Comparison of ENCODE assay signal across 8 cellular contexts in genomic region chr20:50071039-50071888, GRCh38. TPM values are rescaled to one million over a fixed set of nuclear protein-coding genes. Genes with fewer than 3 reads are reported as not detected.
A peak's percentile ranks its signal among the peaks of the same experiment; 100 is the strongest.
DNase-seq lines count a peak whose midpoint lies in the region; ATAC-seq and TF ChIP-seq lines count a peak whose summit lies in the region.

No MANE protein-coding gene starts in this region.

- no peaks in the 10 kb centered on the region for H3K9me3 Mint-ChIP-seq in CD4-positive, alpha-beta memory T cell
- H3K9me3 Mint-ChIP-seq in naive B cell: no peaks in the 10 kb centered on the region

- H3K27me3 ChIP-seq in CD4-positive, alpha-beta memory T cell (ENCODE audit: insufficient read depth, low read length): no peaks in the 10 kb centered on the region
- H3K27me3 ChIP-seq in esophagus squamous epithelium: no peaks in the 10 kb centered on the region

- peaks cover 3 to 7% (median 5%) of the 10 kb centered on the region in 4 donors for H3K4me1 Mint-ChIP-seq in CD4-positive, alpha-beta memory T cell
- peaks cover 4 to 10% (median 9%) of the 10 kb centered on the region in 3 donors for H3K4me1 Mint-ChIP-seq in naive B cell

- ATAC-seq in GM21515 (IDR thresholded peaks at IDR 0.05; ENCODE audit: unreplicated experiment) (peak; percentile 89), naive B cell (ENCODE audit: low read depth in 2 of 2) (peak; percentile 99)

- CTCF ChIA-PET in CD4-positive, alpha-beta memory T cell (lab: Charles Lee; ENCODE audit: partially characterized antibody): interaction anchor here (0.6 to 10.7 kb wide), 51 partner anchors 9 to 938 kb away, joined by 3 to 265 read pairs (median 4); partner anchors contain the start of genes RNF114, SNAI1 and UBE2V1

- TF ChIP-seq CTCF in esophagus squamous epithelium (IDR thresholded peaks at IDR 0.05): peak; percentile 98 to 100 (median 100)

- peaks cover 6% of the 10 kb centered on the region for H3K4me1 ChIP-seq in CD4-positive, alpha-beta memory T cell (ENCODE audit: insufficient read depth, low read length)
- peaks cover 3 to 23% (median 9%) of the 10 kb centered on the region in 3 donors for H3K4me1 ChIP-seq in esophagus squamous epithelium

- H3K4me3 ChIP-seq in CD4-positive, alpha-beta memory T cell (ENCODE audit: low read length in 2 of 2): peak overlapping the region; percentile 0 to 34
- H3K4me3 ChIP-seq in Jurkat, Clone E6-1 (ENCODE audit: low read length): peak overlapping the region; percentile 38
- H3K4me3 ChIP-seq in esophagus squamous epithelium: peak overlapping the region in 3 of 4 donors; percentile 33 to 57 (median 36)

- H3K27ac Mint-ChIP-seq in CD4-positive, alpha-beta memory T cell: peak overlapping the region in 3 of 7 donors; percentile 40 to 84 (median 81)
- peak overlapping the region in 4 of 6 donors; percentile 54 to 96 (median 74) for H3K27ac Mint-ChIP-seq in naive B cell

- no peaks in the 10 kb centered on the region for H3K36me3 Mint-ChIP-seq in CD4-positive, alpha-beta memory T cell
- H3K36me3 Mint-ChIP-seq in naive B cell: no peaks in the 10 kb centered on the region

- peak; percentile 79 to 90 (median 83) for DNase-seq in CD4-positive, alpha-beta memory T cell
- DNase-seq in Jurkat, Clone E6-1 (ENCODE audit: low read depth, low spot score): peak; percentile 53
- DNase-seq in OCI-M1 (lab: John Stamatoyannopoulos, UW): peak; percentile 95
- peak; percentile 94 for DNase-seq in activated T-cell treated with anti-CD3 and anti-CD28 coated beads for 48 hours (ENCODE audit: low read depth)
- peak; percentile 26 for DNase-seq in esophagus squamous epithelium (lab: John Stamatoyannopoulos, UW)
- DNase-seq in naive B cell: peak; percentile 90
- DNase-seq in stimulated activated CD8-positive, alpha-beta memory T cell treated with anti-CD3 and anti-CD28 coated beads, Interleukin-7, amount 100 ng/mL, for 48 hours (ENCODE audit: extremely low read depth in 1 of 2, low read depth in 1 of 2): peak; percentile 77 to 79

- H3K36me3 ChIP-seq in CD4-positive, alpha-beta memory T cell (ENCODE audit: insufficient read depth, low read length): no peaks in the 10 kb centered on the region
- no peaks in the 10 kb centered on the region for H3K36me3 ChIP-seq in esophagus squamous epithelium

- intact Hi-C loops in CD4-positive, alpha-beta memory T cell (cut with micrococcal nuclease): loop anchor here (1.0 to 5.0 kb wide), 2 partner anchors 92 to 96 kb away; no protein-coding TSS in a partner anchor
- intact Hi-C loops in esophagus squamous epithelium (cut with DNase I): loop anchor here (2.0 kb wide), 1 partner anchor 92 kb away; no protein-coding TSS in a partner anchor

- H3K4me3 Mint-ChIP-seq in CD4-positive, alpha-beta memory T cell: peak overlapping the region; percentile 71 to 79 (median 74)
- peak overlapping the region in 7 of 8 donors; percentile 59 to 83 (median 62) for H3K4me3 Mint-ChIP-seq in naive B cell

- POLR2A ChIA-PET in CD4-positive, alpha-beta memory T cell (lab: Charles Lee; ENCODE audit: partially characterized antibody): interaction anchor here (0.7 to 1.2 kb wide), 7 partner anchors 13 to 92 kb away, joined by 3 to 8 read pairs (median 3); no protein-coding TSS in a partner anchor

- no peak overlapping the region for H3K27ac ChIP-seq in CD4-positive, alpha-beta memory T cell (ENCODE audit: low read depth, low read length)
- peak overlapping the region in 1 of 4 donors; percentile 30 for H3K27ac ChIP-seq in esophagus squamous epithelium

- H3K9me3 ChIP-seq in CD4-positive, alpha-beta memory T cell (ENCODE audit: control insufficient read depth in 1 of 2, low read length in 2 of 2): no peaks in the 10 kb centered on the region
- no peaks in the 10 kb centered on the region for H3K9me3 ChIP-seq in esophagus squamous epithelium

- peaks cover 0 to 2% of the 10 kb centered on the region in 2 donors for H3K27me3 Mint-ChIP-seq in CD4-positive, alpha-beta memory T cell
- peaks cover 0 to 13% (median 5%) of the 10 kb centered on the region in 3 donors for H3K27me3 Mint-ChIP-seq in naive B cell

- 12 to 13% methylated on average over 28 to 41 of the region's 48 CpGs for WGBS in esophagus squamous epithelium, 2 donors

- TF ChIP-seq POLR2A in esophagus squamous epithelium (IDR thresholded peaks at IDR 0.05): no peak

RNA-seq across cellular contexts. Expression of gene UBE2V1, which starts 41.7 kb away (rescaled TPM):
- 100 to 1,000 TPM; 131 to 133 TPM for total RNA-seq in CD4-positive, alpha-beta memory T cell
- polyA plus RNA-seq in CD4-positive, alpha-beta memory T cell: 100 to 1,000 TPM; 151 to 176 TPM
- 163 TPM for polyA plus RNA-seq in Jurkat, Clone E6-1 (2012; ENCODE audit: insufficient read depth, insufficient read length)
- total RNA-seq in esophagus squamous epithelium: 10 to 100 TPM; 44.4 to 80.7 (median 63.4) TPM
- 100 to 1,000 TPM in 5 of 6 donors, 10 to 100 TPM in 1; 99.3 to 153 (median 113) TPM for polyA plus RNA-seq in naive B cell (ENCODE audit: low read depth in 6 of 6)

Comparison
In these comparisons a context has a peak if more than half of its experiments do, and no peak if none do; other contexts are left out.
1. DNase-seq: peak in every context shown above with its lines; median percentile 95 in OCI-M1; 94 in activated T-cell treated with anti-CD3 and anti-CD28 coated beads for 48 hours; 90 in naive B cell; 83 in CD4-positive, alpha-beta memory T cell; 78 in stimulated activated CD8-positive, alpha-beta memory T cell treated with anti-CD3 and anti-CD28 coated beads, Interleukin-7, amount 100 ng/mL, for 48 hours; 53 in Jurkat, Clone E6-1; 26 in esophagus squamous epithelium.